Comparison of ENCODE assay signal across 31 cellular contexts in the genomic region with DNA sequence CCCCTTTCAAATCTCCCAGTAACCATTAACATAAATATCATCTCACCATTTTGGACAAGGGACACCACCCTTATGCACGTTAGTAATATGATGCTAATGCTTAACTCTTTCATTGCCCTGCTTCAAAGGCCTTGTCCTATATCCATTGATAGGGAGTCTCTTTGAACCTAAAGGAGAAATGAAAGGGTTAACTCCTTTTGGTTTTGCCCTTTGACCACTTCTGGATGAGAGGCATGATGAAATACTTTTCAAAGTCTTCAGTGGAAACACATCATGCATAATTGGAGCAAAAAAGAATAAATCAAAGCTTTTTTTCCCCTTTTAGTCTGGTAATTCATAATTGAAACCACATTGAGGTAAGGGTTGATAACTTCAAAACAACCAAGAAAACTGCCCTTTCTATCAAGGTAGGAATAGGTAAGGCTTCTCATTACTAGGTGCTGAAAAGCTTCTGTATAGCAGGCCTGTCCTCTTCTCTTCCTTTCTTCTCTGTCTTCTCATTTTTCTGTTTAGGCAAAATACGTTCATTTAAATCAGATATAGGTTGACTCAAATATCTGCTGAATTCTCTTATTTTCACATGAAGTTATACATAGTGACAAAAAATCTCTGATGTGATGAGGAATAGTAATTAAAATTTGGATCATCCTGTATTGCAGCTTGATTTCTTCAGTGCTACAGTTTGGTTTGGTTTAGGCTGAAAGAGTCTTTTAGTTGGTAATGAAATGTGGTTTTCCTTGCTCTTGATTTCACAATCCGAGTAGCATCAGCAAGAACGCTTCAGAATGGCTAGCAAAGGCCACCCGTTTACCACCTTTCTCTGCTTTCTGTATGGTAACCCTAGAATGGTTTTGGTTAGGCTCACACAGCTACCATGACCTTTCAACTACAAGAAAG.
DNase-seq lines count a peak whose midpoint lies in the region; ATAC-seq, FAIRE-seq and TF ChIP-seq lines count a peak whose summit lies in the region.
"Had no signal": no experiment of that assay in that cellular context is flagged by ENCODE, and none has a peak within 500 bp of the region (broad histone marks: within the 10 kb centered on the region; RNA-seq: fewer than 3 reads in every experiment).

No MANE protein-coding gene starts in this region.

- TF ChIP-seq CTCF in A549 (IDR thresholded peaks at IDR 0.05) (no peak), GM23338 (conservative IDR thresholded peaks at IDR 0.05; ENCODE audit: low read depth in 2 of 2) (no peak)

- no peaks in the 10 kb centered on the region for H3K27me3 ChIP-seq in GM23338 (ENCODE audit: insufficient read depth)
- H3K27me3 ChIP-seq: gastroesophageal sphincter, spleen, stomach, uterus had no signal

- H3K4me1 Mint-ChIP-seq in GM23338, result peaks cover 24% of the 10 kb centered on the region
- peaks cover 20% of the 10 kb centered on the region for H3K4me1 Mint-ChIP-seq in activated T-helper 1 cell treated with anti-CD3 and anti-CD28 coated beads, Interleukin-12 subunit alpha, Interleukin-12 subunit beta, Interleukin-2, Interleukin-4 antibody, amounts not matched to agents 30 ng/mL and 10 ng/mL and 1 ng/mL, durations not matched to agents 14 hours and 24 hours and 36 hours (ENCODE audit: low read depth)

- peaks cover 29% of the 10 kb centered on the region for H3K9me3 Mint-ChIP-seq in GM23338
- H3K9me3 Mint-ChIP-seq in activated T-helper 1 cell treated with anti-CD3 and anti-CD28 coated beads, Interleukin-12 subunit alpha, Interleukin-12 subunit beta, Interleukin-2, Interleukin-4 antibody, amounts not matched to agents 30 ng/mL and 10 ng/mL and 1 ng/mL, durations not matched to agents 14 hours and 24 hours and 36 hours, result peaks cover 22% of the 10 kb centered on the region

- POLR2A ChIA-PET in A549 (lab: Yijun Ruan, JAX), result no interaction called here

- H4K20me1 ChIP-seq in GM23338 (replicated peaks; ENCODE audit: insufficient read depth), result no peaks in the 10 kb centered on the region

- peaks cover 9% of the 10 kb centered on the region for H3K27me3 Mint-ChIP-seq in GM23338 (ENCODE audit: insufficient read depth, low read depth, poor library complexity)
- H3K27me3 Mint-ChIP-seq in activated T-helper 1 cell treated with anti-CD3 and anti-CD28 coated beads, Interleukin-12 subunit alpha, Interleukin-12 subunit beta, Interleukin-2, Interleukin-4 antibody, amounts not matched to agents 30 ng/mL and 10 ng/mL and 1 ng/mL, durations not matched to agents 14 hours and 24 hours and 36 hours (ENCODE audit: insufficient read depth), result no peaks in the 10 kb centered on the region
- H3K27me3 Mint-ChIP-seq: activated CD4-positive, alpha-beta T cell treated with anti-CD3 and anti-CD28 coated beads, Interleukin-2, amount 10 ng/mL, durations not matched to agents 24 days and 14 days; activated naive CD8-positive, alpha-beta T cell treated with anti-CD3 and anti-CD28 coated beads, Interleukin-2, amount 10 ng/mL, durations not matched to agents 7 days and 5 days; naive thymus-derived CD8-positive, alpha-beta T cell had no signal

- DNase-seq in A549 (ENCODE audit: low read depth in 1 of 2, low spot score in 1 of 2) (no peak), GM23338 (ENCODE audit: low spot score) (no peak), SK-N-MC (ENCODE audit: low read depth, low spot score) (no peak), fibroblast of gingiva (ENCODE audit: low read depth) (peak; percentile 46), hypothalamus (lab: John Stamatoyannopoulos, UW) (no peak)
- no peak for DNase-seq in activated T-helper 1 cell treated with anti-CD3 and anti-CD28 coated beads, Interleukin-12 subunit alpha, Interleukin-12 subunit beta, Interleukin-2, Interleukin-4 antibody, amounts not matched to agents 30 ng/mL and 10 ng/mL and 1 ng/mL, durations not matched to agents 14 hours and 24 hours and 36 hours (ENCODE audit: low spot score)
- DNase-seq: activated CD4-positive, alpha-beta T cell treated with anti-CD3 and anti-CD28 coated beads, Interleukin-2, amount 10 ng/mL, durations not matched to agents 24 days and 14 days; activated gamma-delta T cell treated with Interleukin-2 at 50 U/mL for 16 hours; activated naive CD8-positive, alpha-beta T cell treated with anti-CD3 and anti-CD28 coated beads, Interleukin-2, amount 10 ng/mL, durations not matched to agents 7 days and 5 days; activated T-cell treated with anti-CD3 and anti-CD28 coated beads, Interleukin-2, amount 50 U/mL, for 1 hour; C1 segment of cervical spinal cord; DMS79; endodermal cell; naive thymus-derived CD8-positive, alpha-beta T cell; NCI-H1092; NCI-H1694; NCI-H82; right cardiac atrium; spleen; stimulated activated CD4-positive, alpha-beta T cell treated with anti-CD3 and anti-CD28 coated beads, Interleukin-2, amount 100 ng/mL, for 24 hours; stimulated activated CD8-positive, alpha-beta memory T cell treated with anti-CD3 and anti-CD28 coated beads, Interleukin-4, amount 100 ng/mL, for 48 hours; stomach; uterus had no signal

- TF ChIP-seq POLR2A in A549 (IDR thresholded peaks at IDR 0.05; ENCODE audit: low read length), result no peak

- ATAC-seq in A549 (no peak), GM23338 (no peak), GM18867 (IDR thresholded peaks at IDR 0.05; ENCODE audit: unreplicated experiment) (no peak)
- ATAC-seq: esophagus mucosa; gastroesophageal sphincter; naive thymus-derived CD8-positive, alpha-beta T cell; right cardiac atrium had no signal

- CTCF ChIA-PET in A549 (lab: Yijun Ruan, JAX), result interaction anchor here (0.6 to 1.9 kb wide), 3 partner anchors 10 to 97 kb away, joined by 3 to 5 read pairs (median 4); no protein-coding TSS in a partner anchor

- TF ChIP-seq EP300 in A549 (IDR thresholded peaks at IDR 0.05), result no peak

- intact Hi-C loops in activated T-helper 1 cell treated with anti-CD3 and anti-CD28 coated beads, Interleukin-12 subunit alpha, Interleukin-12 subunit beta, Interleukin-2, Interleukin-4 antibody, amounts not matched to agents 30 ng/mL and 10 ng/mL and 1 ng/mL, durations not matched to agents 14 hours and 24 hours and 36 hours (cut with micrococcal nuclease), result loop anchor here (10.0 kb wide), 1 partner anchor 325 kb away; no protein-coding TSS in a partner anchor

- H3K4me2 ChIP-seq in A549, result no peak overlapping the region
- 0 out of 2 replicates have a peak overlapping the region, but pooled peaks have one; percentile 24 for H3K4me2 ChIP-seq in GM23338

- no peak for TF ChIP-seq RAD21 in A549 (conservative IDR thresholded peaks at IDR 0.05 in 1 of 2, IDR thresholded peaks at IDR 0.05 in 1 of 2)

- H3K9me3 ChIP-seq in A549, result peaks cover 15% of the 10 kb centered on the region
- H3K9me3 ChIP-seq in SK-N-MC (ENCODE audit: low read depth, low read length), result peaks cover 15% of the 10 kb centered on the region; the same call in 1 of the 2 replicates
- H3K9me3 ChIP-seq: uterus had no signal

- no peaks in the 10 kb centered on the region for H3K79me2 ChIP-seq in GM23338 (replicated peaks; ENCODE audit: insufficient read depth)

- no peaks in the 10 kb centered on the region for H3F3A ChIP-seq in GM23338 (replicated peaks; ENCODE audit: low read depth)

- H3K4me3 Mint-ChIP-seq in GM23338, result no peak overlapping the region
- H3K4me3 Mint-ChIP-seq in activated T-helper 1 cell treated with anti-CD3 and anti-CD28 coated beads, Interleukin-12 subunit alpha, Interleukin-12 subunit beta, Interleukin-2, Interleukin-4 antibody, amounts not matched to agents 30 ng/mL and 10 ng/mL and 1 ng/mL, durations not matched to agents 14 hours and 24 hours and 36 hours, result no peak overlapping the region
- H3K4me3 Mint-ChIP-seq: activated CD4-positive, alpha-beta T cell treated with anti-CD3 and anti-CD28 coated beads, Interleukin-2, amount 10 ng/mL, durations not matched to agents 24 days and 14 days; activated naive CD8-positive, alpha-beta T cell treated with anti-CD3 and anti-CD28 coated beads, Interleukin-2, amount 10 ng/mL, durations not matched to agents 7 days and 5 days; endodermal cell; H9; naive thymus-derived CD8-positive, alpha-beta T cell had no signal

- WGBS in A549 (ENCODE audit: missing lambda C conversion rate), result 88% methylated on average over 5 of the region's 5 CpGs

- peak overlapping the region; percentile 7 for H3K9ac ChIP-seq in SK-N-MC (ENCODE audit: insufficient read length)

- H3K4me3 ChIP-seq in A549 (no peak overlapping the region), GM23338 (no peak overlapping the region), SK-N-MC (peak overlapping the region; percentile 28)
- H3K4me3 ChIP-seq: gastroesophageal sphincter, lung, spleen, stomach, uterus had no signal

- 0 out of 2 replicates have a peak, but pooled peaks cover 4% of the 10 kb centered on the region for H3K36me3 ChIP-seq in GM23338 (ENCODE audit: insufficient read depth)
- peaks cover 29% of the 10 kb centered on the region for H3K36me3 ChIP-seq in SK-N-MC (ENCODE audit: insufficient read depth, low read length)
- H3K36me3 ChIP-seq: uterus had no signal

- H3K36me3 Mint-ChIP-seq in GM23338 (ENCODE audit: low read depth), result peaks cover 39% of the 10 kb centered on the region
- peaks cover 22% of the 10 kb centered on the region for H3K36me3 Mint-ChIP-seq in activated T-helper 1 cell treated with anti-CD3 and anti-CD28 coated beads, Interleukin-12 subunit alpha, Interleukin-12 subunit beta, Interleukin-2, Interleukin-4 antibody, amounts not matched to agents 30 ng/mL and 10 ng/mL and 1 ng/mL, durations not matched to agents 14 hours and 24 hours and 36 hours (ENCODE audit: low read depth)

- FAIRE-seq in A549 (lab: Jason Lieb, UNC), result peak; percentile 36
- FAIRE-seq: astrocyte, G401.6 had no signal

- no peak overlapping the region for H2AFZ ChIP-seq in GM23338

- H3K9me2 ChIP-seq in GM23338 (ENCODE audit: insufficient read depth), result no peaks in the 10 kb centered on the region; the same call in 1 of the 2 replicates

- H3K4me1 ChIP-seq in A549 (no peaks in the 10 kb centered on the region), GM23338 (ENCODE audit: insufficient read depth) (peaks cover 18% of the 10 kb centered on the region)
- H3K4me1 ChIP-seq: gastroesophageal sphincter, uterus had no signal

- H3K27ac Mint-ChIP-seq in GM23338, result no peak overlapping the region
- H3K27ac Mint-ChIP-seq in activated T-helper 1 cell treated with anti-CD3 and anti-CD28 coated beads, Interleukin-12 subunit alpha, Interleukin-12 subunit beta, Interleukin-2, Interleukin-4 antibody, amounts not matched to agents 30 ng/mL and 10 ng/mL and 1 ng/mL, durations not matched to agents 14 hours and 24 hours and 36 hours, result no peak overlapping the region
- H3K27ac Mint-ChIP-seq: activated CD4-positive, alpha-beta T cell treated with anti-CD3 and anti-CD28 coated beads, Interleukin-2, amount 10 ng/mL, durations not matched to agents 24 days and 14 days; activated naive CD8-positive, alpha-beta T cell treated with anti-CD3 and anti-CD28 coated beads, Interleukin-2, amount 10 ng/mL, durations not matched to agents 7 days and 5 days; endodermal cell had no signal

- no peak overlapping the region for H3K27ac ChIP-seq in A549
- 0 out of 2 replicates have a peak overlapping the region, but pooled peaks have one; percentile 16 for H3K27ac ChIP-seq in GM23338 (ENCODE audit: low read depth)
- H3K27ac ChIP-seq in SK-N-MC, result peak overlapping the region; percentile 97
- H3K27ac ChIP-seq: gastroesophageal sphincter, RWPE1, spleen, stomach, uterus had no signal

TF ChIP-seq in A549, 52 proteins besides CTCF, POLR2A, EP300 and RAD21 (continues in another document):
- no peak for TF ChIP-seq TP53 (CRISPR knock-in tag; IDR thresholded peaks at IDR 0.05)
- TF ChIP-seq NR3C1 (IDR thresholded peaks at IDR 0.05), result no peak

TF ChIP-seq in GM23338, 12 proteins besides CTCF, POLR2A, EP300 and RAD21 (continues in another document):
- no peak for TF ChIP-seq STAT1 (IDR thresholded peaks at IDR 0.05; ENCODE audit: unreplicated experiment)

Comparison
In these comparisons a context has a peak if more than half of its experiments do, and no peak if none do; other contexts are left out.
1. H3K27ac ChIP-seq: peak in GM23338 (single experiment) and SK-N-MC (single experiment); none in A549 (0 of 2).